In the genomic region with DNA sequence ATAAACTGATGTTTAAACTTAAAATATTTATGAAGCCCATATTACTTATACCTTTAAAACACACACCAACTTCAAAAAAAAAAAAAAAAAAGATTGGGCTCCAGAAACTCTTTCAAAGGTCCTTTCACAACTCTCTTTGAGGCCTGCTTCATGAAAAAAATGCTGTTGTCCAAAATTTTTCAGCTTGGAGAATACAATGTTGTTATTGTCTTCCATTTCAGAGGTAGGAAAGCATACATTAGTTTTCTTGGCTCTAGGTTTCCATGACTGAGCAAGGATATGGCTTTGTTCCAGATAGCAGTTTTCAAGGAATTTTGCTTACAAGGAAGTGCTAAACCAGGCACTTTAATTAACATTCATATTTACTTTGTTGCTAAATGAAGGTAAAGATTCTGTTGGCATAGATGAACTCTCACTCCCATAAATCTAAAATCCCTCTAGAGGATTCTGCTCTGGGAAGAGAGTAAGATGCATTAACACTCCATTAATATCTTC, we compare ENCODE assay signal across 12 cellular contexts.
"Had no signal": no experiment of that assay in that cellular context is flagged by ENCODE, and none has a peak within 500 bp of the region (broad histone marks: within the 10 kb centered on the region; RNA-seq: fewer than 3 reads in every experiment).

No MANE protein-coding gene starts in this region.

- H3K4me1 ChIP-seq: transverse colon had no signal

- H3K27ac ChIP-seq: ovary, transverse colon had no signal

- H3K9me3 ChIP-seq: ovary, transverse colon had no signal

- H3K27me3 ChIP-seq: ovary, transverse colon had no signal

- FAIRE-seq: bronchial epithelial cell, islet of Langerhans had no signal

- H3K4me3 ChIP-seq: ovary, transverse colon had no signal

- H3K36me3 Mint-ChIP-seq: activated naive CD4-positive, alpha-beta T cell treated with anti-CD3 and anti-CD28 coated beads, Interleukin-2, amount 50 U/mL, for 72 hours; memory B cell; stimulated activated memory B cell treated with anti-CD40 and anti-IgM and Interleukin-4, amounts not matched to agents 10 μg/mL and 1 μg/mL and 100 μg/mL, for 72 hours had no signal

- H3K9me3 Mint-ChIP-seq: activated naive CD4-positive, alpha-beta T cell treated with anti-CD3 and anti-CD28 coated beads, Interleukin-2, amount 50 U/mL, for 72 hours; activated T-cell treated with anti-CD3 and anti-CD28 coated beads, Interleukin-2, amount 50 U/mL, for 24 hours had no signal

- H3K27me3 Mint-ChIP-seq: stimulated activated memory B cell treated with anti-CD40 and anti-IgM and Interleukin-4, amounts not matched to agents 10 μg/mL and 1 μg/mL and 100 μg/mL, for 72 hours had no signal

- H3K27ac Mint-ChIP-seq: activated naive CD4-positive, alpha-beta T cell treated with anti-CD3 and anti-CD28 coated beads, Interleukin-2, amount 50 U/mL, for 72 hours; activated T-cell treated with anti-CD3 and anti-CD28 coated beads, Interleukin-2, amount 50 U/mL, for 24 hours; memory B cell; stimulated activated memory B cell treated with anti-CD40 and anti-IgM and Interleukin-4, amounts not matched to agents 10 μg/mL and 1 μg/mL and 100 μg/mL, for 72 hours had no signal

- H3K4me3 Mint-ChIP-seq: activated T-cell treated with anti-CD3 and anti-CD28 coated beads, Interleukin-2, amount 50 U/mL, for 24 hours; memory B cell; stimulated activated memory B cell treated with anti-CD40 and anti-IgM and Interleukin-4, amounts not matched to agents 10 μg/mL and 1 μg/mL and 100 μg/mL, for 72 hours had no signal

- H3K36me3 ChIP-seq: ovary, transverse colon had no signal

- ATAC-seq: activated naive CD4-positive, alpha-beta T cell treated with anti-CD3 and anti-CD28 coated beads, Interleukin-2, amount 50 U/mL, for 72 hours; stimulated activated memory B cell treated with anti-CD40 and anti-IgM and Interleukin-4, amounts not matched to agents 10 μg/mL and 1 μg/mL and 100 μg/mL, for 72 hours had no signal

- H3K4me1 Mint-ChIP-seq: memory B cell; stimulated activated memory B cell treated with anti-CD40 and anti-IgM and Interleukin-4, amounts not matched to agents 10 μg/mL and 1 μg/mL and 100 μg/mL, for 72 hours had no signal

- DNase-seq: activated CD4-positive, alpha-beta T cell treated with anti-CD3 and anti-CD28 coated beads, Interleukin-2, amount 50 U/mL, for 4 hours; activated CD4-positive, CD25-positive, alpha-beta regulatory T cell; activated effector memory CD4-positive, alpha-beta T cell treated with Interleukin-2 at 50 U/mL for 16 hours; activated T-cell treated with anti-CD3 and anti-CD28 coated beads, Interleukin-2, amount 50 U/mL, for 24 hours; ovary; SIG-M5; transverse colon had no signal
